In genomic region chr14:100617715-100618693, GRCh38 we compare ENCODE assay signal across 10 cellular contexts. TPM values are rescaled to one million over a fixed set of nuclear protein-coding genes. Genes with fewer than 3 reads are reported as not detected.
DNase-seq lines count a peak whose midpoint lies in the region; ATAC-seq and TF ChIP-seq lines count a peak whose summit lies in the region.
"Had no signal": no experiment of that assay in that cellular context is flagged by ENCODE, and none has a peak within 500 bp of the region (broad histone marks: within the 10 kb centered on the region; RNA-seq: fewer than 3 reads in every experiment).

No MANE protein-coding gene starts in this region.

- peaks cover 65% of the 10 kb centered on the region for H3K4me1 Mint-ChIP-seq in dendritic cell treated with granulocyte-macrophage colony-stimulating factor and Interleukin-4, amounts not matched to agents 40 ng/mL and 50 ng/mL, for 4 days (ENCODE audit: low read depth)
- peaks cover 25% of the 10 kb centered on the region in 2 donors for H3K4me1 Mint-ChIP-seq in natural killer cell
- peaks cover 12% of the 10 kb centered on the region for H3K4me1 Mint-ChIP-seq in activated CD4-positive, alpha-beta T cell treated with anti-CD3 and anti-CD28 coated beads, Interleukin-2, amount 10 ng/mL, durations not matched to agents 24 days and 14 days

- H3K4me3 Mint-ChIP-seq in dendritic cell treated with granulocyte-macrophage colony-stimulating factor and Interleukin-4, amounts not matched to agents 40 ng/mL and 50 ng/mL, for 4 days: peak overlapping the region; percentile 42
- peak overlapping the region; percentile 75 for H3K4me3 Mint-ChIP-seq in natural killer cell
- no peak overlapping the region for H3K4me3 Mint-ChIP-seq in activated CD4-positive, alpha-beta T cell treated with anti-CD3 and anti-CD28 coated beads, Interleukin-2, amount 10 ng/mL, durations not matched to agents 24 days and 14 days

- H3K36me3 Mint-ChIP-seq in dendritic cell treated with granulocyte-macrophage colony-stimulating factor and Interleukin-4, amounts not matched to agents 40 ng/mL and 50 ng/mL, for 4 days (ENCODE audit: low read depth): no peaks in the 10 kb centered on the region
- H3K36me3 Mint-ChIP-seq in natural killer cell: no peaks in the 10 kb centered on the region
- no peaks in the 10 kb centered on the region for H3K36me3 Mint-ChIP-seq in activated CD4-positive, alpha-beta T cell treated with anti-CD3 and anti-CD28 coated beads, Interleukin-2, amount 10 ng/mL, durations not matched to agents 24 days and 14 days (ENCODE audit: low read depth)
- H3K36me3 Mint-ChIP-seq: activated naive CD8-positive, alpha-beta T cell treated with anti-CD3 and anti-CD28 coated beads, Interleukin-2, amount 10 ng/mL, durations not matched to agents 7 days and 5 days had no signal

- no peak for TF ChIP-seq CTCF in natural killer cell (IDR thresholded peaks at IDR 0.05)

- ATAC-seq in natural killer cell: peak in 1 of 3 donors; percentile 61

- peak in 12 of 14 donors; percentile 40 to 79 (median 62) for DNase-seq in C1 segment of cervical spinal cord (lab: John Stamatoyannopoulos, UW)
- DNase-seq in NOMO-1 (lab: John Stamatoyannopoulos, UW; ENCODE audit: unreplicated experiment in 2 of 2): peak; percentile 61 to 62
- DNase-seq in natural killer cell: peak; percentile 13
- no peak for DNase-seq in activated CD4-positive, alpha-beta T cell treated with anti-CD3 and anti-CD28 coated beads, Interleukin-2, amount 10 ng/mL, durations not matched to agents 24 days and 14 days
- no peak for DNase-seq in activated CD4-positive, CD25-positive, alpha-beta regulatory T cell treated with anti-CD3 and anti-CD28 coated beads, Interleukin-2, amount 50 U/mL, for 72 hours
- DNase-seq in NCI-H226: no peak
- DNase-seq in activated naive CD4-positive, alpha-beta T cell (lab: John Stamatoyannopoulos, UW): no peak
- DNase-seq: activated naive CD8-positive, alpha-beta T cell treated with anti-CD3 and anti-CD28 coated beads, Interleukin-2, amount 10 ng/mL, durations not matched to agents 7 days and 5 days; T1000 had no signal

- intact Hi-C loops in dendritic cell treated with granulocyte-macrophage colony-stimulating factor and Interleukin-4, amounts not matched to agents 40 ng/mL and 50 ng/mL, for 4 days (cut with micrococcal nuclease): loop anchor here (5.0 kb wide), 1 partner anchor 71 kb away; no protein-coding TSS in a partner anchor
- intact Hi-C loops in natural killer cell (cut with micrococcal nuclease): no loop called here
- intact Hi-C loops in activated CD4-positive, alpha-beta T cell treated with anti-CD3 and anti-CD28 coated beads, Interleukin-2, amount 10 ng/mL, durations not matched to agents 24 days and 14 days (cut with micrococcal nuclease): no loop called here

- peak overlapping the region; percentile 77 for H3K27ac Mint-ChIP-seq in dendritic cell treated with granulocyte-macrophage colony-stimulating factor and Interleukin-4, amounts not matched to agents 40 ng/mL and 50 ng/mL, for 4 days
- H3K27ac Mint-ChIP-seq in natural killer cell: peak overlapping the region; percentile 29 to 79
- no peak overlapping the region for H3K27ac Mint-ChIP-seq in activated CD4-positive, alpha-beta T cell treated with anti-CD3 and anti-CD28 coated beads, Interleukin-2, amount 10 ng/mL, durations not matched to agents 24 days and 14 days

- peaks cover 53% of the 10 kb centered on the region for H3K27me3 Mint-ChIP-seq in dendritic cell treated with granulocyte-macrophage colony-stimulating factor and Interleukin-4, amounts not matched to agents 40 ng/mL and 50 ng/mL, for 4 days
- H3K27me3 Mint-ChIP-seq in natural killer cell (ENCODE audit: low read depth in 2 of 2): peaks cover 38 to 47% of the 10 kb centered on the region in 2 donors
- H3K27me3 Mint-ChIP-seq in activated CD4-positive, alpha-beta T cell treated with anti-CD3 and anti-CD28 coated beads, Interleukin-2, amount 10 ng/mL, durations not matched to agents 24 days and 14 days: peaks cover 12% of the 10 kb centered on the region

- no peaks in the 10 kb centered on the region for H3K9me3 Mint-ChIP-seq in dendritic cell treated with granulocyte-macrophage colony-stimulating factor and Interleukin-4, amounts not matched to agents 40 ng/mL and 50 ng/mL, for 4 days
- no peaks in the 10 kb centered on the region for H3K9me3 Mint-ChIP-seq in natural killer cell
- H3K9me3 Mint-ChIP-seq in activated CD4-positive, alpha-beta T cell treated with anti-CD3 and anti-CD28 coated beads, Interleukin-2, amount 10 ng/mL, durations not matched to agents 24 days and 14 days: no peaks in the 10 kb centered on the region
- H3K9me3 Mint-ChIP-seq: activated naive CD8-positive, alpha-beta T cell treated with anti-CD3 and anti-CD28 coated beads, Interleukin-2, amount 10 ng/mL, durations not matched to agents 7 days and 5 days had no signal

RNA-seq across cellular contexts. Expression of gene BEGAIN, which starts 30.8 kb away (rescaled TPM):
- 1 to 10 TPM in 1 of 3 donors, under 1 TPM in 1, not detected in 1; 0.11 to 1.3 TPM for total RNA-seq in natural killer cell
- total RNA-seq in activated CD4-positive, alpha-beta T cell treated with anti-CD3 and anti-CD28 coated beads, Interleukin-2, amount 10 ng/mL, durations not matched to agents 24 days and 14 days: 3.0 and 4.8 TPM in 2 replicates

Comparison
In these comparisons a context has a peak if more than half of its experiments do, and no peak if none do; other contexts are left out.
1. DNase-seq: peak in C1 segment of cervical spinal cord (12 of 14), NOMO-1 (2 of 2) and natural killer cell (single experiment); none in activated CD4-positive, alpha-beta T cell treated with anti-CD3 and anti-CD28 coated beads, Interleukin-2, amount 10 ng/mL, durations not matched to agents 24 days and 14 days (single experiment), activated CD4-positive, CD25-positive, alpha-beta regulatory T cell treated with anti-CD3 and anti-CD28 coated beads, Interleukin-2, amount 50 U/mL, for 72 hours (single experiment), NCI-H226 (single experiment) and activated naive CD4-positive, alpha-beta T cell (0 of 4).